In the genomic region with DNA sequence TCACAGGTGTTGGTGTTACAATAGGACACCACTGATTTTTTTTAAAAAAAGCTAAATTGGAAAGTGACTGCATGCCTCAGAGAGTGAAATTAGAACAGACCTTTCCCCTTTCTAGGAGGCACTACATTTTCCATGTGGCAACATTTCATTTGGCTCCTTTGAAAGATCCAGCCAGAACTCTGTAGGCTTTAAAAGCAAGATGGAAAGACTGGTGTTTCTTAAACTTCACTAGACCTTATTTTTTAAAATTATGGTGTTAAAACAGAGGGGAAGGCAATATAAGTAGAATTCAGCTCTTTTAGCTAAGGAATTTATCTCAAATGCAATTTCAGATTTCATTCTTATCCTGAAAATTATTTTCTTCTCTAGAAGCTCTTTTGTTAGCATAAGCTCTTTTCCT, we compare ENCODE assay signal across 2 cellular contexts.
TF ChIP-seq lines count a peak whose summit lies in the region.

No MANE protein-coding gene starts in this region.

TF ChIP-seq in GM23338, 12 proteins besides CTCF, POLR2A, EP300 and RAD21 (continues in another document):
- TF ChIP-seq ZNF114 (CRISPR knock-in tag; IDR thresholded peaks at IDR 0.05) (no peak), CREB1 (CRISPR knock-in tag; IDR thresholded peaks at IDR 0.05; ENCODE audit: low read depth) (no peak), JUNB (IDR thresholded peaks at IDR 0.05; ENCODE audit: unreplicated experiment) (no peak), NANOG (IDR thresholded peaks at IDR 0.05; ENCODE audit: borderline replicate concordance) (no peak), EZH2phosphoT487 (IDR thresholded peaks at IDR 0.05; ENCODE audit: unreplicated experiment) (no peak), POLR2AphosphoS5 (IDR thresholded peaks at IDR 0.05; ENCODE audit: low read depth) (no peak), ZNF331 (CRISPR knock-in tag; IDR thresholded peaks at IDR 0.05; ENCODE audit: low read depth) (no peak), REST (IDR thresholded peaks at IDR 0.05; ENCODE audit: unreplicated experiment) (no peak), STAT1 (IDR thresholded peaks at IDR 0.05; ENCODE audit: unreplicated experiment) (no peak)
- TF ChIP-seq, protein P1, sequence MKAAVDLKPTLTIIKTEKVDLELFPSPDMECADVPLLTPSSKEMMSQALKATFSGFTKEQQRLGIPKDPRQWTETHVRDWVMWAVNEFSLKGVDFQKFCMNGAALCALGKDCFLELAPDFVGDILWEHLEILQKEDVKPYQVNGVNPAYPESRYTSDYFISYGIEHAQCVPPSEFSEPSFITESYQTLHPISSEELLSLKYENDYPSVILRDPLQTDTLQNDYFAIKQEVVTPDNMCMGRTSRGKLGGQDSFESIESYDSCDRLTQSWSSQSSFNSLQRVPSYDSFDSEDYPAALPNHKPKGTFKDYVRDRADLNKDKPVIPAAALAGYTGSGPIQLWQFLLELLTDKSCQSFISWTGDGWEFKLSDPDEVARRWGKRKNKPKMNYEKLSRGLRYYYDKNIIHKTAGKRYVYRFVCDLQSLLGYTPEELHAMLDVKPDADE (IDR thresholded peaks at IDR 0.05): no peak

TF ChIP-seq in K562, 482 proteins besides CTCF, POLR2A, EP300 and RAD21:
- TF ChIP-seq E2F5 (CRISPR knock-in tag; IDR thresholded peaks at IDR 0.05) (no peak), ZNF311 (CRISPR knock-in tag; IDR thresholded peaks at IDR 0.05) (peak; percentile 92), NFIX (CRISPR knock-in tag; IDR thresholded peaks at IDR 0.05; ENCODE audit: low read depth) (no peak), JUNB (CRISPR knock-in tag; conservative IDR thresholded peaks at IDR 0.05) (no peak), BCL6 (CRISPR knock-in tag; IDR thresholded peaks at IDR 0.05) (0 out of 2 replicates have a peak, but pooled peaks have one; percentile 4)
